In the genomic region with DNA sequence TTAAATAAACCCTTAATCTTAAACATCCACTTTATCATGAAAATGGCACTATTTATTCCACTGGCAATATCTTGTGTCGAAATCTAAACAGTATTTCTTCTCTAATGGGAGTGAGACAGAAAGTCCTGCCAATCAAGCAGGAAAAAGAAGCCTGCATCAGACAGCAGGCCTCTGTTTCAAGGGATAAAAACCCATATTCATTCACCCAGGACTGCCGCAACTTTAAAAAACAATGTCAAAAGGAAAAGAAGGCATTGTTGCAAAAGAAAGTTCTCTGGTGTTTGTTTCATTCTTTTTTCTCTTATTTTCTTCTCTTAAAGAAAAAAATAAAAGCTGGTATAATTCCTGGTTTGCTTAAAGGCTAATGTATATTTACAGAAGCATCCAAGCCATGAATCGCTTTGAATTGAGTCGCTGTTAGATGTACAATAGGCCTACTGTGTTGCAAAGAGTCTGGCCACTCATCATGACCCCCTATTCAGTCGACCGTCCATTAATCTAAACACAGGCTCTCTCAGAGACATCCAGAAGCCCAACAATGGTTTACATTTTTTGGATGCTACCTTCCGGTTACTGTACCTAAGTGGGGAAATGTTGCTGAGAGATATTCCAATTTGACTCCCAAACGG, we compare ENCODE assay signal across 1 cellular context.
TF ChIP-seq lines count a peak whose summit lies in the region.

No MANE protein-coding gene starts in this region.

TF ChIP-seq in GM12878, 131 proteins besides CTCF, POLR2A, EP300 and RAD21:
- TF ChIP-seq BACH1 (IDR thresholded peaks at IDR 0.05; ENCODE audit: borderline replicate concordance) (no peak), ATF3 (IDR thresholded peaks at IDR 0.05; ENCODE audit: borderline replicate concordance, extremely low read depth, low read depth, low read length) (no peak), CREB1 (IDR thresholded peaks at IDR 0.05; ENCODE audit: low read depth) (no peak), JUNB (IDR thresholded peaks at IDR 0.05) (no peak), EZH2 (IDR thresholded peaks at IDR 0.05; ENCODE audit: borderline replicate concordance, control insufficient read depth, low read depth, low read length) (no peak), SMARCA5 (IDR thresholded peaks at IDR 0.05) (no peak), TBL1XR1 (IDR thresholded peaks at IDR 0.05; ENCODE audit: low read depth, low read length) (no peak), RAD51 (IDR thresholded peaks at IDR 0.05) (no peak), SUPT20H (IDR thresholded peaks at IDR 0.05; ENCODE audit: borderline replicate concordance, control insufficient read depth, low read depth, low read length) (no peak), NR2C2 (IDR thresholded peaks at IDR 0.05; ENCODE audit: borderline replicate concordance, control insufficient read depth, insufficient read length, low read depth) (no peak), CHD1 (IDR thresholded peaks at IDR 0.05; ENCODE audit: low read depth, low read length) (no peak), NFXL1 (IDR thresholded peaks at IDR 0.05; ENCODE audit: borderline replicate concordance) (no peak), E2F8 (IDR thresholded peaks at IDR 0.05; ENCODE audit: low read depth, partially characterized antibody) (no peak)
